ENCODE assay signal across 30 cellular contexts in genomic region chr5:21594566-21594965, GRCh38.
"Had no signal": no experiment of that assay in that cellular context is flagged by ENCODE, and none has a peak within 500 bp of the region (broad histone marks: within the 10 kb centered on the region; RNA-seq: fewer than 3 reads in every experiment).

No MANE protein-coding gene starts in this region.

- H3K27me3 ChIP-seq: esophagus muscularis mucosa, foreskin keratinocyte, gastrocnemius medialis, heart left ventricle had no signal

- H3K36me3 Mint-ChIP-seq: activated naive CD8-positive, alpha-beta T cell had no signal

- H3K4me3 Mint-ChIP-seq: activated CD4-positive, alpha-beta memory T cell treated with anti-CD3 and anti-CD28 coated beads, Interleukin-2, amount 10 ng/mL, durations not matched to agents 7 days and 5 days; activated CD4-positive, alpha-beta T cell treated with anti-CD3 and anti-CD28 coated beads, Interleukin-2, amount 10 ng/mL, durations not matched to agents 7 days and 5 days; activated naive CD8-positive, alpha-beta T cell; activated T-cell treated with anti-CD3 and anti-CD28 coated beads, Interleukin-2, amount 50 U/mL, for 4 hours; activated T-helper 17 cell treated with anti-CD3 and anti-CD28 coated beads, Interleukin-2, amount 50 U/mL, for 72 hours; effector memory CD8-positive, alpha-beta T cell; T-helper 17 cell; T-helper 2 cell treated with Interferon-gamma antibody and Interleukin-4, amounts not matched to agents 5 μg/mL and 100 μg/mL, for 36 hours had no signal

- H3K36me3 ChIP-seq: esophagus muscularis mucosa, gastrocnemius medialis, heart left ventricle had no signal

- DNase-seq: activated CD4-positive, alpha-beta memory T cell treated with anti-CD3 and anti-CD28 coated beads, Interleukin-2, amount 10 ng/mL, durations not matched to agents 7 days and 5 days; activated CD4-positive, alpha-beta T cell treated with anti-CD3 and anti-CD28 coated beads for 1 hour; activated CD4-positive, alpha-beta T cell treated with anti-CD3 and anti-CD28 coated beads for 4 hours; activated CD4-positive, alpha-beta T cell treated with anti-CD3 and anti-CD28 coated beads, Interleukin-2, amount 10 ng/mL, durations not matched to agents 7 days and 5 days; activated CD4-positive, alpha-beta T cell treated with anti-CD3 and anti-CD28 coated beads, Interleukin-2, amount 50 U/mL, for 4 hours; activated CD8-positive, alpha-beta memory T cell treated with anti-CD3 and anti-CD28 coated beads for 24 hours; activated effector memory CD4-positive, alpha-beta T cell treated with Interleukin-2 at 50 U/mL for 16 hours; activated gamma-delta T cell treated with Interleukin-2 at 50 U/mL for 16 hours; activated naive CD4-positive, alpha-beta T cell treated with anti-CD3 and anti-CD28 coated beads, Interleukin-2, amount 50 U/mL, for 16 hours; activated naive CD4-positive, alpha-beta T cell treated with Interleukin-2 at 50 U/mL for 16 hours; activated T-cell treated with anti-CD3 and anti-CD28 coated beads, Interleukin-2, amount 50 U/mL, for 4 hours; amniotic stem cell; anterior cingulate cortex; caudate nucleus; cortex of kidney; dermis blood vessel endothelial cell; effector CD4-positive, alpha-beta T cell; effector memory CD8-positive, alpha-beta T cell; erythroblast; foreskin keratinocyte; gastrocnemius medialis; glutamatergic neuron; heart left ventricle; T-helper 17 cell had no signal

- H3K4me3 ChIP-seq: esophagus muscularis mucosa, gastrocnemius medialis, heart left ventricle had no signal

- FAIRE-seq: astrocyte, colon had no signal

- H3K27ac Mint-ChIP-seq: activated CD4-positive, alpha-beta memory T cell treated with anti-CD3 and anti-CD28 coated beads, Interleukin-2, amount 10 ng/mL, durations not matched to agents 7 days and 5 days; activated CD4-positive, alpha-beta T cell treated with anti-CD3 and anti-CD28 coated beads, Interleukin-2, amount 10 ng/mL, durations not matched to agents 7 days and 5 days; activated naive CD8-positive, alpha-beta T cell; activated T-helper 17 cell treated with anti-CD3 and anti-CD28 coated beads, Interleukin-2, amount 50 U/mL, for 72 hours; effector memory CD8-positive, alpha-beta T cell; T-helper 17 cell; T-helper 2 cell treated with Interferon-gamma antibody and Interleukin-4, amounts not matched to agents 5 μg/mL and 100 μg/mL, for 36 hours had no signal

- H3K27me3 Mint-ChIP-seq: activated CD4-positive, alpha-beta memory T cell treated with anti-CD3 and anti-CD28 coated beads, Interleukin-2, amount 10 ng/mL, durations not matched to agents 7 days and 5 days; activated CD4-positive, alpha-beta T cell treated with anti-CD3 and anti-CD28 coated beads, Interleukin-2, amount 10 ng/mL, durations not matched to agents 7 days and 5 days; activated naive CD8-positive, alpha-beta T cell; activated T-helper 17 cell treated with anti-CD3 and anti-CD28 coated beads, Interleukin-2, amount 50 U/mL, for 72 hours; effector memory CD8-positive, alpha-beta T cell; T-helper 17 cell had no signal

- H3K9me3 ChIP-seq: esophagus muscularis mucosa, gastrocnemius medialis had no signal

- H3K27ac ChIP-seq: esophagus muscularis mucosa, foreskin keratinocyte, gastrocnemius medialis, heart left ventricle had no signal

- ATAC-seq: activated T-cell treated with anti-CD3 and anti-CD28 coated beads, Interleukin-2, amount 50 U/mL, for 4 hours; activated T-helper 17 cell treated with anti-CD3 and anti-CD28 coated beads, Interleukin-2, amount 50 U/mL, for 72 hours; effector memory CD8-positive, alpha-beta T cell; foreskin keratinocyte; gastrocnemius medialis; heart left ventricle; T-helper 17 cell had no signal

- H3K4me1 Mint-ChIP-seq: activated CD4-positive, alpha-beta memory T cell treated with anti-CD3 and anti-CD28 coated beads, Interleukin-2, amount 10 ng/mL, durations not matched to agents 7 days and 5 days; activated CD4-positive, alpha-beta T cell treated with anti-CD3 and anti-CD28 coated beads, Interleukin-2, amount 10 ng/mL, durations not matched to agents 7 days and 5 days; activated T-helper 17 cell treated with anti-CD3 and anti-CD28 coated beads, Interleukin-2, amount 50 U/mL, for 72 hours; T-helper 17 cell had no signal

- H3K4me1 ChIP-seq: esophagus muscularis mucosa, foreskin keratinocyte, gastrocnemius medialis, heart left ventricle had no signal
